Comparison of ENCODE assay signal across 34 cellular contexts in the genomic region with DNA sequence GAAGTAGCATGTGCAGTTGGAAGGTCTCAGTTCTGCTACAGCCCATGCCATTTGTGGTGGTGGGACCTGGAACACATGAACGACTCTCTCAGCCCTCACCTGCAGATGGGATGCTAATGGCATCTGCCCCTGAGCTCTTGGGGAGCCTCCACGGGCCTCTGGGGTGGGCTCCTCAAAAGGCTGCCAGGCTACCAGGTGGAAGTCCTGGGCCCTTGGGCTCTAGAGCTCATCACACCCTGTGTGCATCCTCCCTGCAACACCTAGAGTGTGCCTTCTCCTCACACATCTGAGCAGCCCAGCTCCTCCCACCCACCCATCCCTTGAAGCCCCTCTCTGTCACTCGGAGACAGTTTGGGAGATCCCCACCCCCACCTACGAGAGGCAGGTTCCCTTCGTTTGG.
"Had no signal": no experiment of that assay in that cellular context is flagged by ENCODE, and none has a peak within 500 bp of the region (broad histone marks: within the 10 kb centered on the region; RNA-seq: fewer than 3 reads in every experiment).

No MANE protein-coding gene starts in this region.

- H3K27ac ChIP-seq: KMS-11 had no signal

- H3K4me2 ChIP-seq: KMS-11 had no signal

- H3K27me3 ChIP-seq: MG63 had no signal

- H3K9me3 ChIP-seq: MG63 had no signal

- H3K9ac ChIP-seq: KMS-11 had no signal

- DNase-seq: Karpas-422, Kasumi-1, KG1, MG63, MM.1S, MV-4-11, NCI-H1048, NCI-H1092, NCI-H1092 treated with DMSO at 0.1 percent for 48 hours, NCI-H1105, NCI-H1105 treated with DMSO at 0.1 percent for 48 hours, NCI-H1417, NCI-H1417 treated with DMSO at 0.1 percent for 48 hours, NCI-H1436, NCI-H1436 treated with DMSO at 0.1 percent for 48 hours, NCI-H146, NCI-H1694, NCI-H1694 treated with DMSO at 0.1 percent for 48 hours, NCI-H187, NCI-H187 treated with DMSO at 0.1 percent for 48 hours, NCI-H1930, NCI-H2029, NCI-H2029 treated with DMSO at 0.1 percent for 48 hours, NCI-H2081, NCI-H2081 treated with DMSO at 0.1 percent for 48 hours, NCI-H2107, NCI-H2171, NCI-H2227 treated with DMSO at 0.1 percent for 48 hours, NCI-H226, NCI-H345, NCI-H446, NCI-H446 treated with DMSO at 0.1 percent for 48 hours, NCI-H510A had no signal

- H3K4me3 ChIP-seq: MG63 had no signal

- H3K36me3 ChIP-seq: MG63 had no signal
